Comparison of ENCODE assay signal across 8 cellular contexts in genomic region chr7:138982204-138982623, GRCh38. TPM values are rescaled to one million over a fixed set of nuclear protein-coding genes. Genes with fewer than 3 reads are reported as not detected.
DNase-seq lines count a peak whose midpoint lies in the region; ATAC-seq and TF ChIP-seq lines count a peak whose summit lies in the region.

No MANE protein-coding gene starts in this region.

- no peaks in the 10 kb centered on the region for H3K9me3 Mint-ChIP-seq in natural killer cell

- H3K4me1 ChIP-seq in colonic mucosa: no peaks in the 10 kb centered on the region

- no peak overlapping the region for H3K27ac Mint-ChIP-seq in natural killer cell

- intact Hi-C loops in colonic mucosa (cut with DNase I): loop anchor here (5.0 kb wide), 1 partner anchor 95 kb away; no protein-coding TSS in a partner anchor
- intact Hi-C loops in natural killer cell (cut with micrococcal nuclease): no loop called here

- H3K36me3 Mint-ChIP-seq in natural killer cell: no peaks in the 10 kb centered on the region

- H3K27me3 Mint-ChIP-seq in natural killer cell (ENCODE audit: low read depth in 2 of 2): peaks cover 41 to 46% of the 10 kb centered on the region in 2 donors

- H3K27ac ChIP-seq in C4-2B: peak overlapping the region; percentile 77
- H3K27ac ChIP-seq in colonic mucosa: no peak overlapping the region

- peak overlapping the region; percentile 60 for H3K4me3 ChIP-seq in colonic mucosa

- no peaks in the 10 kb centered on the region for H3K9me3 ChIP-seq in colonic mucosa

- DNase-seq in M059J (ENCODE audit: low read depth): peak; percentile 65
- no peak for DNase-seq in colonic mucosa
- no peak for DNase-seq in natural killer cell
- no peak for DNase-seq in SHP77 treated with DMSO at 0.1 percent for 48 hours (lab: John Stamatoyannopoulos, UW)
- no peak for DNase-seq in T-helper 9 cell
- no peak for DNase-seq in islet precursor cell

- H3K4me3 Mint-ChIP-seq in natural killer cell: peak overlapping the region; percentile 72

- ATAC-seq in natural killer cell (no peak), GM18520 (IDR thresholded peaks at IDR 0.05; ENCODE audit: unreplicated experiment) (no peak)

- TF ChIP-seq CTCF in C4-2B (conservative IDR thresholded peaks at IDR 0.05) (no peak), colonic mucosa (IDR thresholded peaks at IDR 0.05) (no peak), natural killer cell (IDR thresholded peaks at IDR 0.05) (no peak)

- H3K4me1 Mint-ChIP-seq in natural killer cell: peaks cover 9 to 21% of the 10 kb centered on the region in 2 donors

- H3K36me3 ChIP-seq in colonic mucosa: no peaks in the 10 kb centered on the region

- no peaks in the 10 kb centered on the region for H3K27me3 ChIP-seq in colonic mucosa

- H3K9ac ChIP-seq in colonic mucosa (ENCODE audit: low read depth in 2 of 2, low read length in 2 of 2): peak overlapping the region; percentile 46 to 66

RNA-seq across cellular contexts. Expression of gene KIAA1549, which starts 1.0 kb away (rescaled TPM):
- total RNA-seq in M059J (2014; rRNA removed; shearing (Covaris generic)): 2.6 and 3.9 TPM in 2 replicates
- 1 to 10 TPM; 2.9 to 3.5 TPM for total RNA-seq in colonic mucosa
- under 1 TPM; 0.08 to 0.09 (median 0.09) TPM for total RNA-seq in natural killer cell

RNA-seq across cellular contexts. Expression of gene ZC3HAV1L, which starts 53.6 kb away (rescaled TPM):
- 0.96 and 4.6 TPM in 2 replicates for total RNA-seq in M059J (2014; rRNA removed; shearing (Covaris generic))
- 10 to 100 TPM; 10.9 to 11.7 TPM for total RNA-seq in colonic mucosa
- 1 to 10 TPM in 2 of 3 donors, under 1 TPM in 1; 0.75 to 2.3 (median 1.1) TPM for total RNA-seq in natural killer cell
